ENCODE assay signal across 16 cellular contexts in genomic region chr10:48779077-48779476, GRCh38.
A peak's percentile ranks its signal among the peaks of the same experiment; 100 is the strongest.
DNase-seq lines count a peak whose midpoint lies in the region; ATAC-seq and TF ChIP-seq lines count a peak whose summit lies in the region.
"Had no signal": no experiment of that assay in that cellular context is flagged by ENCODE, and none has a peak within 500 bp of the region (broad histone marks: within the 10 kb centered on the region; RNA-seq: fewer than 3 reads in every experiment).

No MANE protein-coding gene starts in this region.

- H3K4me3 ChIP-seq in right atrium auricular region (no peak overlapping the region), vagina (no peak overlapping the region), uterus (no peak overlapping the region)
- H3K4me3 ChIP-seq: BLaER1, GM12878, GM23338 had no signal

- no peaks in the 10 kb centered on the region for H3K4me1 ChIP-seq in right atrium auricular region
- no peaks in the 10 kb centered on the region for H3K4me1 ChIP-seq in vagina
- no peaks in the 10 kb centered on the region for H3K4me1 ChIP-seq in uterus
- H3K4me1 ChIP-seq: Caco-2 had no signal

- ATAC-seq in GM21381 (IDR thresholded peaks at IDR 0.05; ENCODE audit: unreplicated experiment), result no peak
- ATAC-seq: GM12878, GM23338 had no signal

- H3K27ac ChIP-seq in right atrium auricular region (no peak overlapping the region), vagina (no peak overlapping the region), uterus (no peak overlapping the region)
- H3K27ac ChIP-seq: BLaER1 had no signal

- no peak for TF ChIP-seq CTCF in right atrium auricular region (IDR thresholded peaks at IDR 0.05)
- TF ChIP-seq CTCF in vagina (IDR thresholded peaks at IDR 0.05), result no peak
- no peak for TF ChIP-seq CTCF in uterus (IDR thresholded peaks at IDR 0.05)

- intact Hi-C loops in cardiac septum (cut with DNase I) (no loop called here), vagina (cut with DNase I) (no loop called here), uterus (cut with DNase I; ENCODE audit: low total_unique reads) (no loop called here)

- DNase-seq in NCI-H146 (lab: John Stamatoyannopoulos, UW), result peak; percentile 16
- DNase-seq in NCI-H146 treated with DMSO at 0.1 percent for 48 hours (lab: John Stamatoyannopoulos, UW; ENCODE audit: unreplicated experiment), result no peak
- DNase-seq in right atrium auricular region (ENCODE audit: low spot score), result peak; percentile 32
- no peak for DNase-seq in cardiac septum (ENCODE audit: low spot score)
- DNase-seq in mesenteric fat pad (ENCODE audit: low spot score), result peak; percentile 67
- DNase-seq in vagina (ENCODE audit: extremely low spot score in 2 of 2), result peak; percentile 40 to 55
- no peak for DNase-seq in uterus
- DNase-seq: 8988T; AML-193; Caco-2; CD8-positive, alpha-beta memory T cell; H7 had no signal

- TF ChIP-seq POLR2A in vagina (IDR thresholded peaks at IDR 0.05) (no peak), uterus (IDR thresholded peaks at IDR 0.05) (no peak)

- H3K36me3 ChIP-seq in right atrium auricular region (no peaks in the 10 kb centered on the region), vagina (no peaks in the 10 kb centered on the region), uterus (no peaks in the 10 kb centered on the region)

- H3K9me3 ChIP-seq in right atrium auricular region, result no peaks in the 10 kb centered on the region
- no peaks in the 10 kb centered on the region for H3K9me3 ChIP-seq in vagina
- H3K9me3 ChIP-seq in uterus, result no peaks in the 10 kb centered on the region
- H3K9me3 ChIP-seq: BLaER1, Caco-2 had no signal

- H3K27me3 ChIP-seq in right atrium auricular region (no peaks in the 10 kb centered on the region), vagina (no peaks in the 10 kb centered on the region), uterus (no peaks in the 10 kb centered on the region)
- H3K27me3 ChIP-seq: BLaER1 had no signal

Comparison
In these comparisons a context has a peak if more than half of its experiments do, and no peak if none do; other contexts are left out.
1. DNase-seq: peak in NCI-H146 (single experiment), right atrium auricular region (single experiment), mesenteric fat pad (single experiment) and vagina (2 of 2); none in NCI-H146 treated with DMSO at 0.1 percent for 48 hours (single experiment), cardiac septum (single experiment) and uterus (0 of 2).